26 cellular contexts compared by ENCODE assay signal in the genomic region with DNA sequence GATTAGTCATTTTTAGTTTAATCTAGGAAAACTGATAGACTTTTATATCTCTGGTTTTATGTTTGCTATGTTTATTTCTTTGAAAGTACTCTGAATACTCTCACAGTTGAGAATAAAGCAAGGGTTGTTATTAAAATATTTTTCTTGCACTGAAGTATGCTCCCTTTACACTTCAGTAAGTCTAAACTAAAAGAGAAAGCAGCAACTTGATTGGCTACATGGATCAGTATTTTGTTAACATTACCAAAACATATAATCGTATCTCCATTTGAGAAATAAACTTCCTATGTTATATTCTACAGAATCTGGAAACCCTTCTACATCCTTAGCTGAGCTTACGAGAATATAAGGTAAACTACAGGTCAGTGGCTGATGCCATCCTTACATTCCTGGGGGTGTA.
A peak's percentile ranks its signal among the peaks of the same experiment; 100 is the strongest.
DNase-seq lines count a peak whose midpoint lies in the region; FAIRE-seq and TF ChIP-seq lines count a peak whose summit lies in the region.
"Had no signal": no experiment of that assay in that cellular context is flagged by ENCODE, and none has a peak within 500 bp of the region (broad histone marks: within the 10 kb centered on the region; RNA-seq: fewer than 3 reads in every experiment).

No MANE protein-coding gene starts in this region.

- 43 to 62% methylated on average over 2 of the region's 2 CpGs for WGBS in thyroid gland, 2 donors

- no peaks in the 10 kb centered on the region for H3K27me3 Mint-ChIP-seq in activated CD4-positive, alpha-beta memory T cell treated with anti-CD3 and anti-CD28 coated beads for 36 hours
- no peaks in the 10 kb centered on the region for H3K27me3 Mint-ChIP-seq in activated T-cell treated with anti-CD3 and anti-CD28 coated beads, Interleukin-2, amount 50 U/mL, for 24 hours
- no peaks in the 10 kb centered on the region for H3K27me3 Mint-ChIP-seq in progenitor cell of endocrine pancreas
- H3K27me3 Mint-ChIP-seq: CD8-positive, alpha-beta memory T cell had no signal

- H3K4me1 Mint-ChIP-seq in activated CD4-positive, alpha-beta memory T cell treated with anti-CD3 and anti-CD28 coated beads for 36 hours (ENCODE audit: low read depth): peaks cover 27% of the 10 kb centered on the region
- peaks cover 31% of the 10 kb centered on the region for H3K4me1 Mint-ChIP-seq in activated T-cell treated with anti-CD3 and anti-CD28 coated beads, Interleukin-2, amount 50 U/mL, for 24 hours (ENCODE audit: low read depth)
- H3K4me1 Mint-ChIP-seq in progenitor cell of endocrine pancreas (ENCODE audit: low read depth): no peaks in the 10 kb centered on the region

- intact Hi-C loops in thyroid gland (cut with DNase I): no loop called here
- intact Hi-C loops in activated CD4-positive, alpha-beta memory T cell treated with anti-CD3 and anti-CD28 coated beads for 36 hours (cut with micrococcal nuclease): no loop called here

- peak; percentile 21 for FAIRE-seq in GM19239 (lab: Jason Lieb, UNC)
- FAIRE-seq: H54 had no signal

- TF ChIP-seq CTCF in thyroid gland (IDR thresholded peaks at IDR 0.05) (no peak), progenitor cell of endocrine pancreas (IDR thresholded peaks at IDR 0.05; ENCODE audit: unreplicated experiment) (no peak)

- H3K27ac Mint-ChIP-seq in activated CD4-positive, alpha-beta memory T cell treated with anti-CD3 and anti-CD28 coated beads for 36 hours: no peak overlapping the region
- H3K27ac Mint-ChIP-seq in activated T-cell treated with anti-CD3 and anti-CD28 coated beads, Interleukin-2, amount 50 U/mL, for 24 hours: no peak overlapping the region
- H3K27ac Mint-ChIP-seq in progenitor cell of endocrine pancreas: no peak overlapping the region
- H3K27ac Mint-ChIP-seq: CD8-positive, alpha-beta memory T cell had no signal

- H3K27me3 ChIP-seq in muscle layer of colon (ENCODE audit: control insufficient read depth in 1 of 2, insufficient read depth in 2 of 2, low read length in 2 of 2) (no peaks in the 10 kb centered on the region), thyroid gland (no peaks in the 10 kb centered on the region)

- no peak overlapping the region for H3K9ac ChIP-seq in muscle layer of colon (ENCODE audit: low read length)

- H3K4me3 Mint-ChIP-seq in activated CD4-positive, alpha-beta memory T cell treated with anti-CD3 and anti-CD28 coated beads for 36 hours: no peak overlapping the region
- H3K4me3 Mint-ChIP-seq in activated T-cell treated with anti-CD3 and anti-CD28 coated beads, Interleukin-2, amount 50 U/mL, for 24 hours: no peak overlapping the region
- H3K4me3 Mint-ChIP-seq in progenitor cell of endocrine pancreas (ENCODE audit: low read depth): no peak overlapping the region
- H3K4me3 Mint-ChIP-seq: CD8-positive, alpha-beta memory T cell had no signal

- no peak for TF ChIP-seq POLR2A in thyroid gland (IDR thresholded peaks at IDR 0.05)

- CTCF ChIA-PET in activated CD4-positive, alpha-beta memory T cell treated with anti-CD3 and anti-CD28 coated beads for 36 hours (lab: Charles Lee): no interaction called here

- peaks cover 9% of the 10 kb centered on the region for H3K36me3 ChIP-seq in muscle layer of colon (ENCODE audit: insufficient read depth, low read length)
- peaks cover 0 to 3% of the 10 kb centered on the region in 2 donors for H3K36me3 ChIP-seq in thyroid gland

- H3K36me3 Mint-ChIP-seq in activated CD4-positive, alpha-beta memory T cell treated with anti-CD3 and anti-CD28 coated beads for 36 hours: peaks cover 25% of the 10 kb centered on the region
- peaks cover 44% of the 10 kb centered on the region for H3K36me3 Mint-ChIP-seq in activated T-cell treated with anti-CD3 and anti-CD28 coated beads, Interleukin-2, amount 50 U/mL, for 24 hours (ENCODE audit: low read depth)
- peaks cover 16% of the 10 kb centered on the region for H3K36me3 Mint-ChIP-seq in progenitor cell of endocrine pancreas (ENCODE audit: insufficient read depth)

- H3K4me3 ChIP-seq in muscle layer of colon (ENCODE audit: low read depth in 1 of 2, low read length in 2 of 2): peak overlapping the region in 1 of 2 donors; percentile 24
- H3K4me3 ChIP-seq in thyroid gland (replicated peaks in 1 of 3): peak overlapping the region in 2 of 3 donors; percentile 4 to 6
- H3K4me3 ChIP-seq: SK-N-MC had no signal

- POLR2A ChIA-PET in activated CD4-positive, alpha-beta memory T cell treated with anti-CD3 and anti-CD28 coated beads for 36 hours (lab: Charles Lee): no interaction called here

- peak overlapping the region; percentile 10 for H3K27ac ChIP-seq in muscle layer of colon (ENCODE audit: low read depth, low read length)
- H3K27ac ChIP-seq in thyroid gland: peak overlapping the region; percentile 50 to 73 (median 62)
- H3K27ac ChIP-seq: HL-60, RWPE1, SK-N-MC had no signal

- no peak for DNase-seq in GM19239 (ENCODE audit: insufficient read length, low spot score)
- peak; percentile 66 for DNase-seq in fibroblast of peridontal ligament (ENCODE audit: extremely low read depth)
- no peak for DNase-seq in thyroid gland
- no peak for DNase-seq in activated CD4-positive, alpha-beta memory T cell treated with anti-CD3 and anti-CD28 coated beads for 36 hours
- DNase-seq in activated T-cell treated with anti-CD3 and anti-CD28 coated beads, Interleukin-2, amount 50 U/mL, for 24 hours: no peak
- DNase-seq in progenitor cell of endocrine pancreas (ENCODE audit: low spot score, unreplicated experiment): no peak
- DNase-seq: AML-193; C1 segment of cervical spinal cord; CD8-positive, alpha-beta memory T cell; DMS53; EL; GF-D8; KG1; NCI-H1092; NCI-H1436; NCI-H1930; NCI-H2227 treated with DMSO at 0.1 percent for 48 hours; NCI-H510A treated with DMSO at 0.1 percent for 48 hours; NCI-H774; NK-92 treated with Interleukin-12 subunit alpha and Interleukin-12 subunit beta, amount 100 ng/mL, for 24 hours; SHP77 treated with DMSO at 0.1 percent for 48 hours had no signal

- no peaks in the 10 kb centered on the region for H3K9me3 ChIP-seq in muscle layer of colon (ENCODE audit: low read length)
- no peaks in the 10 kb centered on the region for H3K9me3 ChIP-seq in thyroid gland

- no peaks in the 10 kb centered on the region for H3K9me3 Mint-ChIP-seq in activated CD4-positive, alpha-beta memory T cell treated with anti-CD3 and anti-CD28 coated beads for 36 hours
- H3K9me3 Mint-ChIP-seq in activated T-cell treated with anti-CD3 and anti-CD28 coated beads, Interleukin-2, amount 50 U/mL, for 24 hours: no peaks in the 10 kb centered on the region
- no peaks in the 10 kb centered on the region for H3K9me3 Mint-ChIP-seq in progenitor cell of endocrine pancreas (ENCODE audit: low read depth)
- H3K9me3 Mint-ChIP-seq: CD8-positive, alpha-beta memory T cell had no signal

- no peaks in the 10 kb centered on the region for H3K4me1 ChIP-seq in muscle layer of colon (ENCODE audit: insufficient read depth, low read length)
- peaks cover 28 to 38% of the 10 kb centered on the region in 2 donors for H3K4me1 ChIP-seq in thyroid gland
